ENCODE assay signal across 20 cellular contexts in genomic region chr4:105265689-105266088, GRCh38.
"Had no signal": no experiment of that assay in that cellular context is flagged by ENCODE, and none has a peak within 500 bp of the region (broad histone marks: within the 10 kb centered on the region; RNA-seq: fewer than 3 reads in every experiment).

No MANE protein-coding gene starts in this region.

- H3K4me1 ChIP-seq: esophagus muscularis mucosa, gastrocnemius medialis, heart right ventricle, right atrium auricular region, sigmoid colon had no signal

- H3K36me3 ChIP-seq: neural progenitor cell, ovary had no signal

- H3K27ac Mint-ChIP-seq: naive thymus-derived CD4-positive, alpha-beta T cell; neural progenitor cell; stimulated activated memory B cell treated with anti-CD40 and anti-IgM and Interleukin-4, amounts not matched to agents 10 μg/mL and 1 μg/mL and 100 μg/mL, for 72 hours had no signal

- H3K4me1 Mint-ChIP-seq: neural progenitor cell had no signal

- H3K4me3 Mint-ChIP-seq: naive thymus-derived CD4-positive, alpha-beta T cell; neural progenitor cell; stimulated activated memory B cell treated with anti-CD40 and anti-IgM and Interleukin-4, amounts not matched to agents 10 μg/mL and 1 μg/mL and 100 μg/mL, for 72 hours had no signal

- H3K4me3 ChIP-seq: esophagus muscularis mucosa, gastrocnemius medialis, heart right ventricle, lung, neural progenitor cell, ovary, right atrium auricular region, sigmoid colon, skin epidermis had no signal

- H3K9me3 ChIP-seq: esophagus muscularis mucosa, gastrocnemius medialis, heart right ventricle, ovary, right atrium auricular region, sigmoid colon had no signal

- DNase-seq: effector memory CD4-positive, alpha-beta T cell; gastrocnemius medialis; heart right ventricle; hypothalamus; left ventricle myocardium superior; mesendoderm; naive thymus-derived CD4-positive, alpha-beta T cell; nucleus accumbens; ovary; sigmoid colon; stimulated activated CD4-positive, alpha-beta T cell treated with anti-CD3 and anti-CD28 coated beads, Interleukin-12 subunit alpha, Interleukin-12 subunit beta, amount 100 ng/mL, for 4 hours; stimulated activated CD4-positive, alpha-beta T cell treated with anti-CD3 and anti-CD28 coated beads, Interleukin-2, amount 100 ng/mL, for 48 hours; stimulated activated CD8-positive, alpha-beta memory T cell treated with anti-CD3 and anti-CD28 coated beads, Interleukin-4, amount 100 ng/mL, for 48 hours; trophoblast cell had no signal

- H3K27me3 Mint-ChIP-seq: naive thymus-derived CD4-positive, alpha-beta T cell; stimulated activated memory B cell treated with anti-CD40 and anti-IgM and Interleukin-4, amounts not matched to agents 10 μg/mL and 1 μg/mL and 100 μg/mL, for 72 hours had no signal

- ATAC-seq: gastrocnemius medialis; heart right ventricle; left ventricle myocardium superior; naive thymus-derived CD4-positive, alpha-beta T cell; stimulated activated memory B cell treated with anti-CD40 and anti-IgM and Interleukin-4, amounts not matched to agents 10 μg/mL and 1 μg/mL and 100 μg/mL, for 72 hours had no signal

- H3K9me3 Mint-ChIP-seq: neural progenitor cell; stimulated activated memory B cell treated with anti-CD40 and anti-IgM and Interleukin-4, amounts not matched to agents 10 μg/mL and 1 μg/mL and 100 μg/mL, for 72 hours had no signal
